ENCODE assay signal across 16 cellular contexts in the genomic region with DNA sequence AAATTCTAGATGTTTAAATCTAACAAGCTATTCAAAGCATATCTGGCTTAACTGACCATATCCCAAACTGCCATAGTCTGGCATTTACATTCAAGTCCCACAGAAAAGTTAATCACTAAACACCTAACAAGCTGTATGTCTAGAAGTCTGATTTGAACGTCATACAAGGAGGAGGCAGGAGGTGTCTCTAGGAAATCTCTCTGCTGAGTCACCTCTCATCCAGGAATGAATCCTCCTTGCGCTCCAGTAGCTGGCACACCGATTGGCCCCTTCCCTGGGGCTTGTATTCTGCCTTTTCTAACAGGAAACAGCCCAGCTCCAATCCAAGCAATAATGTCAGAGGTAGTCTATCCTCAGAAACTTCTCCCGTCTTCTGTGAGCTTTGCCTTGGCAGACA. TPM values are rescaled to one million over a fixed set of nuclear protein-coding genes. Genes with fewer than 3 reads are reported as not detected.
DNase-seq lines count a peak whose midpoint lies in the region; ATAC-seq and TF ChIP-seq lines count a peak whose summit lies in the region.
"Had no signal": no experiment of that assay in that cellular context is flagged by ENCODE, and none has a peak within 500 bp of the region (broad histone marks: within the 10 kb centered on the region; RNA-seq: fewer than 3 reads in every experiment).

No MANE protein-coding gene starts in this region.

- no peak overlapping the region for H3K4me3 ChIP-seq in ovary
- H3K4me3 ChIP-seq: left ventricle myocardium inferior, spleen, upper lobe of left lung had no signal

- intact Hi-C loops in ovary (cut with DNase I): no loop called here

- H3K4me1 ChIP-seq in ovary (ENCODE audit: insufficient read depth): no peaks in the 10 kb centered on the region
- H3K4me1 ChIP-seq: left ventricle myocardium inferior, spleen, upper lobe of left lung had no signal

- no peaks in the 10 kb centered on the region for H3K36me3 ChIP-seq in ovary
- H3K36me3 ChIP-seq: left ventricle myocardium inferior, spleen, upper lobe of left lung had no signal

- TF ChIP-seq EP300 in ovary (IDR thresholded peaks at IDR 0.05): no peak

- DNase-seq in Caki2 (ENCODE audit: low read depth): peak; percentile 25
- peak; percentile 58 for DNase-seq in NCI-H226
- peak; percentile 62 to 73 for DNase-seq in cerebellar nuclear complex (lab: John Stamatoyannopoulos, UW)
- DNase-seq in kidney tubule cell (ENCODE audit: low spot score): peak; percentile 74
- no peak for DNase-seq in AG20443 (ENCODE audit: low spot score)
- DNase-seq in ovary: no peak
- DNase-seq: activated CD4-positive, alpha-beta memory T cell treated with anti-CD3 and anti-CD28 coated beads, Interleukin-2, amount 10 ng/mL, durations not matched to agents 7 days and 5 days; Calu3; left ventricle myocardium inferior; NCI-H1930; NCI-H526; spleen; stimulated activated naive B cell treated with anti-CD40 and anti-IgM and Interleukin-4, amounts not matched to agents 10 μg/mL and 1 μg/mL and 100 μg/mL, for 72 hours; upper lobe of left lung had no signal

- TF ChIP-seq CTCF in ovary (IDR thresholded peaks at IDR 0.05): no peak

- in situ Hi-C loops in Caki2 (cut with HindIII; ENCODE audit: low pct_unique_long_range_greater_than_20kb, low sequenced_read_pairs): no loop called here

- no peaks in the 10 kb centered on the region for H3K9me3 ChIP-seq in ovary
- H3K9me3 ChIP-seq: left ventricle myocardium inferior, spleen, upper lobe of left lung had no signal

- H3K27ac ChIP-seq in ovary: no peak overlapping the region
- H3K27ac ChIP-seq: left ventricle myocardium inferior, spleen had no signal

- ATAC-seq in GM18517 (IDR thresholded peaks at IDR 0.05; ENCODE audit: unreplicated experiment) (no peak), GM21619 (IDR thresholded peaks at IDR 0.05; ENCODE audit: unreplicated experiment) (no peak)
- ATAC-seq: stimulated activated naive B cell treated with anti-CD40 and anti-IgM and Interleukin-4, amounts not matched to agents 10 μg/mL and 1 μg/mL and 100 μg/mL, for 72 hours had no signal

- no peak for TF ChIP-seq POLR2A in ovary (IDR thresholded peaks at IDR 0.05)

- 84 to 89% (median 87%) methylated on average over 4 of the region's 4 CpGs for WGBS in ovary, 3 donors

- H3K27me3 ChIP-seq in ovary: no peaks in the 10 kb centered on the region
- H3K27me3 ChIP-seq: spleen, upper lobe of left lung had no signal

RNA-seq across cellular contexts. Expression of a gene that starts 31.8 kb away (rescaled TPM):
- total RNA-seq in Caki2 (2014; rRNA removed; shearing (Covaris generic); ENCODE audit: low replicate concordance): 9.4 and 21.6 TPM in 2 replicates
- 10 to 100 TPM; 13.1 to 31.2 (median 19.7) TPM for total RNA-seq in ovary
- 10 to 100 TPM; 30.6 to 58.7 TPM for polyA plus RNA-seq in ovary

Comparison
In these comparisons a context has a peak if more than half of its experiments do, and no peak if none do; other contexts are left out.
1. DNase-seq: peak in Caki2 (single experiment), NCI-H226 (single experiment), cerebellar nuclear complex (2 of 2) and kidney tubule cell (single experiment); none in AG20443 (single experiment) and ovary (0 of 5).